In genomic region chr1:153526132-153526543, GRCh38 we compare ENCODE assay signal across 1 cellular context.
TF ChIP-seq lines count a peak whose summit lies in the region.

No MANE protein-coding gene starts in this region.

TF ChIP-seq in GM23338, 12 proteins besides CTCF, POLR2A, EP300 and RAD21:
- TF ChIP-seq ZNF462 (CRISPR knock-in tag; IDR thresholded peaks at IDR 0.05) (no peak), ETS1 (IDR thresholded peaks at IDR 0.05) (no peak), EZH2phosphoT487 (IDR thresholded peaks at IDR 0.05; ENCODE audit: unreplicated experiment) (no peak), POLR2AphosphoS5 (IDR thresholded peaks at IDR 0.05; ENCODE audit: low read depth) (no peak), ZNF331 (CRISPR knock-in tag; IDR thresholded peaks at IDR 0.05; ENCODE audit: low read depth) (no peak), CREB1 (CRISPR knock-in tag; IDR thresholded peaks at IDR 0.05; ENCODE audit: low read depth) (no peak), NANOG (IDR thresholded peaks at IDR 0.05; ENCODE audit: borderline replicate concordance) (no peak), ZNF114 (CRISPR knock-in tag; IDR thresholded peaks at IDR 0.05) (no peak), JUNB (IDR thresholded peaks at IDR 0.05; ENCODE audit: unreplicated experiment) (no peak), REST (IDR thresholded peaks at IDR 0.05; ENCODE audit: unreplicated experiment) (no peak), STAT1 (IDR thresholded peaks at IDR 0.05; ENCODE audit: unreplicated experiment) (no peak), EZH2 (IDR thresholded peaks at IDR 0.05; ENCODE audit: low read depth, unreplicated experiment) (no peak)
